In the genomic region with DNA sequence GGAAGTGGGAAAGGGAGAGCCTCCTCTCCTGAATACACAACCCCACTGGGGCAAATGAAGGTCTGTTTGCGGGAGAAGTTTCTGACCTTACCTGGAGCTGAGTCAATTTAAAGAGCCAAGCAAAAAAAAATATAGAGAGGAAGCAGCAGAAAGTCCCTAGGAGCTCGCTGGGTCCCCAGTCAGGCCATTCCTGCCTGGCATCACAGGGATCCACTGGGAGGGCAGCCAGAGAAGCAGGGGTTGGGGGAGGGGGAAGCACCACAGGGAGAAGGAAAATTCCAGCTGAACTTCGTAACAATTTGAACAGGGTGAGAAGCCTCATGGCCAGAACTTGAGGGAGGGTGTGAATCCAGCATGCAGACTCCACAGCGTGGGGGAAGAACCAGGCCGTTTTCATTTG, we compare ENCODE assay signal across 22 cellular contexts.
"Had no signal": no experiment of that assay in that cellular context is flagged by ENCODE, and none has a peak within 500 bp of the region (broad histone marks: within the 10 kb centered on the region; RNA-seq: fewer than 3 reads in every experiment).

No MANE protein-coding gene starts in this region.

- H3K36me3 ChIP-seq: esophagus muscularis mucosa, gastroesophageal sphincter, left lung, ovary, suprapubic skin, thyroid gland, uterus had no signal

- H3K4me1 ChIP-seq: left lung, suprapubic skin, thyroid gland, uterus had no signal

- H3K27ac ChIP-seq: dorsolateral prefrontal cortex, epithelial cell of prostate, esophagus muscularis mucosa, gastroesophageal sphincter, left lung, ovary, suprapubic skin, thyroid gland, uterus had no signal

- H3K27me3 ChIP-seq: dorsolateral prefrontal cortex, esophagus muscularis mucosa, gastroesophageal sphincter, left lung, ovary, suprapubic skin, thyroid gland, uterus had no signal

- ATAC-seq: gastroesophageal sphincter; left lung; natural killer cell; right cardiac atrium; stimulated activated effector memory CD8-positive, alpha-beta T cell treated with anti-CD3 and anti-CD28 coated beads, Interleukin-12 subunit alpha, Interleukin-12 subunit beta, amount 100 ng/mL, for 72 hours; stimulated activated naive CD8-positive, alpha-beta T cell treated with anti-CD3 and anti-CD28 coated beads, Interleukin-15, Interleukin-2, amounts not matched to agents 100 U/mL and 50 U/mL, for 24 hours had no signal

- FAIRE-seq: islet of Langerhans had no signal

- H3K4me3 ChIP-seq: dorsolateral prefrontal cortex, esophagus muscularis mucosa, gastroesophageal sphincter, left lung, ovary, suprapubic skin, thyroid gland, uterus had no signal

- DNase-seq: cortex of kidney; dorsolateral prefrontal cortex; effector memory CD4-positive, alpha-beta T cell; hippocampal formation; kidney glomerular epithelial cell; left lung; mammary epithelial cell; natural killer cell; nucleus accumbens; ovary; stimulated activated CD4-positive, alpha-beta T cell treated with anti-CD3 and anti-CD28 coated beads, Interleukin-4, amount 100 ng/mL, for 1 hour; stimulated activated CD8-positive, alpha-beta memory T cell treated with anti-CD3 and anti-CD28 coated beads, Interleukin-4, amount 100 ng/mL, for 48 hours; stimulated activated naive CD8-positive, alpha-beta T cell treated with anti-CD3 and anti-CD28 coated beads, Interleukin-15, Interleukin-2, amounts not matched to agents 100 U/mL and 50 U/mL, for 24 hours; thyroid gland; uterus had no signal

- H3K9me3 ChIP-seq: esophagus muscularis mucosa, gastroesophageal sphincter, suprapubic skin, thyroid gland, uterus had no signal
